In genomic region chrX:38803609-38804480, GRCh38 we compare ENCODE assay signal across 8 cellular contexts. TPM values are rescaled to one million over a fixed set of nuclear protein-coding genes. Genes with fewer than 3 reads are reported as not detected.
DNase-seq lines count a peak whose midpoint lies in the region; ATAC-seq and TF ChIP-seq lines count a peak whose summit lies in the region.

No MANE protein-coding gene starts in this region.

- no peaks in the 10 kb centered on the region for H3K9me3 Mint-ChIP-seq in natural killer cell

- peak overlapping the region; percentile 8 to 87 for H3K27ac Mint-ChIP-seq in natural killer cell

- no peaks in the 10 kb centered on the region for H3K27me3 ChIP-seq in Peyer's patch

- H3K27ac ChIP-seq in Peyer's patch (peak overlapping the region; percentile 83 to 96 (median 90)), temporal lobe (ENCODE audit: low read depth, low read length) (peak overlapping the region; percentile 87)

- DNase-seq in DMS79 (lab: John Stamatoyannopoulos, UW) (peak; percentile 17), Peyer's patch (peak; percentile 71 to 91 (median 90)), fibroblast of the aortic adventitia (ENCODE audit: low read depth) (peak; percentile 70), natural killer cell (peak; percentile 44)
- DNase-seq in activated T-helper 9 cell treated with anti-CD3 and anti-CD28 coated beads, Interleukin-2, amount 50 U/mL, for 16 hours (ENCODE audit: low read depth) = peak; percentile 56

- peaks cover 2 to 4% of the 10 kb centered on the region in 2 donors for H3K27me3 Mint-ChIP-seq in natural killer cell (ENCODE audit: low read depth in 2 of 2)

- H3K9me3 ChIP-seq in Peyer's patch = no peaks in the 10 kb centered on the region

- peaks cover 0 to 6% (median 0%) of the 10 kb centered on the region in 4 donors for H3K4me1 ChIP-seq in Peyer's patch

- intact Hi-C loops in natural killer cell (cut with micrococcal nuclease) = no loop called here

- H3K4me3 ChIP-seq in Peyer's patch = peak overlapping the region; percentile 51 to 85 (median 60)
- peak overlapping the region; percentile 79 for H3K4me3 ChIP-seq in fibroblast of the aortic adventitia (ENCODE audit: low read depth, low read length)

- no peaks in the 10 kb centered on the region for H3K36me3 Mint-ChIP-seq in natural killer cell

- TF ChIP-seq POLR2A in Peyer's patch (IDR thresholded peaks at IDR 0.05) = peak; percentile 84 to 86

- TF ChIP-seq RAD21 in Ishikawa (IDR thresholded peaks at IDR 0.05; ENCODE audit: low read depth) = no peak

- peaks cover 27 to 28% of the 10 kb centered on the region in 2 donors for H3K4me1 Mint-ChIP-seq in natural killer cell

- H3K36me3 ChIP-seq in Peyer's patch = no peaks in the 10 kb centered on the region

- H3K4me3 Mint-ChIP-seq in natural killer cell = peak overlapping the region; percentile 93

- no peak for TF ChIP-seq EP300 in Ishikawa (IDR thresholded peaks at IDR 0.05; ENCODE audit: borderline replicate concordance)

- TF ChIP-seq CTCF in Peyer's patch (IDR thresholded peaks at IDR 0.05) (no peak), fibroblast of the aortic adventitia (IDR thresholded peaks at IDR 0.05; ENCODE audit: insufficient read depth, low read length) (no peak), natural killer cell (IDR thresholded peaks at IDR 0.05) (no peak)

- peak; percentile 57 for ATAC-seq in GM21717 (IDR thresholded peaks at IDR 0.05; ENCODE audit: unreplicated experiment)
- peak; percentile 68 to 80 (median 68) for ATAC-seq in natural killer cell

TF ChIP-seq in Ishikawa, 13 proteins besides CTCF, POLR2A, EP300 and RAD21:
- TF ChIP-seq TAF1 (IDR thresholded peaks at IDR 0.05; ENCODE audit: low read depth) (no peak), CREB1 (IDR thresholded peaks at IDR 0.05; ENCODE audit: low read depth) (no peak), FOXM1 (IDR thresholded peaks at IDR 0.05; ENCODE audit: borderline replicate concordance, low read depth) (no peak), REST (IDR thresholded peaks at IDR 0.05; ENCODE audit: low read depth) (no peak), EGR1 (IDR thresholded peaks at IDR 0.05) (no peak), TEAD4 (IDR thresholded peaks at IDR 0.05) (no peak), TCF12 (IDR thresholded peaks at IDR 0.05; ENCODE audit: low read depth) (no peak), YY1 (IDR thresholded peaks at IDR 0.05; ENCODE audit: low read depth) (no peak), CEBPB (IDR thresholded peaks at IDR 0.05) (peak; percentile 68), NFIC (IDR thresholded peaks at IDR 0.05) (no peak), ZBTB7A (IDR thresholded peaks at IDR 0.05; ENCODE audit: low read depth) (no peak)
- TF ChIP-seq, protein P1, sequence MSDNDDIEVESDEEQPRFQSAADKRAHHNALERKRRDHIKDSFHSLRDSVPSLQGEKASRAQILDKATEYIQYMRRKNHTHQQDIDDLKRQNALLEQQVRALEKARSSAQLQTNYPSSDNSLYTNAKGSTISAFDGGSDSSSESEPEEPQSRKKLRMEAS (IDR thresholded peaks at IDR 0.05) = peak; percentile 96
- TF ChIP-seq, protein P2, sequence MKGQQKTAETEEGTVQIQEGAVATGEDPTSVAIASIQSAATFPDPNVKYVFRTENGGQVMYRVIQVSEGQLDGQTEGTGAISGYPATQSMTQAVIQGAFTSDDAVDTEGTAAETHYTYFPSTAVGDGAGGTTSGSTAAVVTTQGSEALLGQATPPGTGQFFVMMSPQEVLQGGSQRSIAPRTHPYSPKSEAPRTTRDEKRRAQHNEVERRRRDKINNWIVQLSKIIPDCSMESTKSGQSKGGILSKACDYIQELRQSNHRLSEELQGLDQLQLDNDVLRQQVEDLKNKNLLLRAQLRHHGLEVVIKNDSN (IDR thresholded peaks at IDR 0.05) = peak; percentile 21; the same call in 1 of the 2 replicates
TF ChIP-seq in Ishikawa: peak in this region for 3.

RNA-seq across cellular contexts. Expression of gene MID1IP1, which starts 2.6 kb away (rescaled TPM):
- total RNA-seq in Peyer's patch = 10 to 100 TPM; 22.3 to 29.9 (median 27.8) TPM
- 33.6 and 54.9 TPM in 2 replicates for total RNA-seq in fibroblast of the aortic adventitia (ENCODE audit: low replicate concordance)
- 10 to 100 TPM in 2 of 3 donors, 1 to 10 TPM in 1; 7.2 to 19.1 (median 14.4) TPM for total RNA-seq in natural killer cell
- total RNA-seq in temporal lobe = 16.5 TPM

Comparison
In these comparisons a context has a peak if more than half of its experiments do, and no peak if none do; other contexts are left out.
1. Peak in every context shown above with its lines: DNase-seq, ATAC-seq, H3K4me3 ChIP-seq and H3K27ac ChIP-seq.
2. DNase-seq: peak in every context shown above with its lines; median percentile 90 in Peyer's patch; 70 in fibroblast of the aortic adventitia; 56 in activated T-helper 9 cell treated with anti-CD3 and anti-CD28 coated beads, Interleukin-2, amount 50 U/mL, for 16 hours; 44 in natural killer cell; 17 in DMS79.